In the genomic region with DNA sequence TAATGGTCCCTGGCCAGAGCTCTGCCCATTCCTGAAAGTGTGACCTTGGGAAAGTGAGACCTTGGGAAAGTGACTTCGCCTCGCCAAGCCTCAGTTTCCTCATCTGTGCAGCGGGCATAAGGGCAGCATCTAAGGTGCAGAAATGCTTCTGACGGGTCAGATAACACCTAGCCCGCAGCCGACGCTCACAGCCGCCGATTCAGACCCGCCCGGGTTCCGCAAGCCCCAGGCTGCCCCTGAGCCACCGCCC, we compare ENCODE assay signal across 8 cellular contexts. TPM values are rescaled to one million over a fixed set of nuclear protein-coding genes. Genes with fewer than 3 reads are reported as not detected.
DNase-seq lines count a peak whose midpoint lies in the region; TF ChIP-seq lines count a peak whose summit lies in the region.

No MANE protein-coding gene starts in this region.

- H3K36me3 ChIP-seq in HUES64 (ENCODE audit: insufficient read depth, low read length): 0 out of 2 replicates have a peak, but pooled peaks cover 3% of the 10 kb centered on the region
- peaks cover 3 to 7% of the 10 kb centered on the region in 2 donors for H3K36me3 ChIP-seq in mucosa of rectum (ENCODE audit: control insufficient read depth in 2 of 2, insufficient read depth in 2 of 2, low read length in 2 of 2)

- DNase-seq in NCI-H146 (lab: John Stamatoyannopoulos, UW) (peak; percentile 51), NCI-H146 treated with DMSO at 0.1 percent for 48 hours (lab: John Stamatoyannopoulos, UW; ENCODE audit: unreplicated experiment) (no peak), cardiac fibroblast (ENCODE audit: low read depth in 2 of 2) (no peak), C1 segment of cervical spinal cord (lab: John Stamatoyannopoulos, UW) (no peak), HT-29 (ENCODE audit: low spot score) (no peak)
- DNase-seq in stimulated activated CD8-positive, alpha-beta memory T cell treated with anti-CD3 and anti-CD28 coated beads, Interleukin-4, amount 100 ng/mL, for 48 hours: no peak

- H3K9me3 ChIP-seq in HUES64 (ENCODE audit: insufficient read depth, low read depth, low read length) (no peaks in the 10 kb centered on the region), mucosa of rectum (ENCODE audit: control insufficient read depth in 2 of 2, low read length in 2 of 2) (no peaks in the 10 kb centered on the region)

- H3K9ac ChIP-seq in HUES64 (ENCODE audit: low read depth, low read length) (peak overlapping the region; percentile 71), mucosa of rectum (ENCODE audit: low read depth in 1 of 2, low read length in 2 of 2) (peak overlapping the region; percentile 70 to 77)

- peaks cover 34% of the 10 kb centered on the region for H3K27me3 ChIP-seq in HUES64 (ENCODE audit: insufficient read depth, low read length)
- H3K27me3 ChIP-seq in mucosa of rectum (ENCODE audit: control insufficient read depth in 2 of 2, insufficient read depth in 2 of 2, low read length in 2 of 2): peaks cover 0 to 3% of the 10 kb centered on the region in 2 donors

- H3K4me1 ChIP-seq in HUES64 (ENCODE audit: insufficient read depth, low read length) (peaks cover 26% of the 10 kb centered on the region), mucosa of rectum (ENCODE audit: control insufficient read depth in 2 of 2, insufficient read depth in 2 of 2, low read length in 2 of 2) (peaks cover 37 to 46% of the 10 kb centered on the region in 2 donors)

- WGBS in HUES64: 1% methylated on average over 13 of the region's 13 CpGs

- H3K4me3 ChIP-seq in HUES64 (ENCODE audit: low read length) (peak overlapping the region; percentile 70), cardiac fibroblast (replicated peaks in 1 of 2; ENCODE audit: low read depth in 2 of 2, low read length in 2 of 2) (peak overlapping the region; percentile 86 to 94), mucosa of rectum (ENCODE audit: low read length in 2 of 2) (peak overlapping the region; percentile 79 to 92)

- H3K27ac ChIP-seq in HUES64 (ENCODE audit: low read depth, low read length): no peak overlapping the region
- H3K27ac ChIP-seq in mucosa of rectum (ENCODE audit: low read depth in 2 of 2, low read length in 2 of 2): peak overlapping the region; percentile 73 to 86

- TF ChIP-seq CTCF in cardiac fibroblast (IDR thresholded peaks at IDR 0.05; ENCODE audit: low read depth, low read length): no peak

RNA-seq across cellular contexts. Expression of gene FKBP1A, which starts 0.5 kb away (rescaled TPM):
- polyA plus RNA-seq in HUES64 (2013, experiment 1 of 2): 224 TPM
- polyA plus RNA-seq in HUES64 (2013, experiment 2 of 2): 224 TPM
- 86.3 and 91.6 TPM in 2 replicates for total RNA-seq in HT-29 (2014; rRNA removed; shearing (Covaris generic))
